Comparison of ENCODE assay signal across 8 cellular contexts in the genomic region with DNA sequence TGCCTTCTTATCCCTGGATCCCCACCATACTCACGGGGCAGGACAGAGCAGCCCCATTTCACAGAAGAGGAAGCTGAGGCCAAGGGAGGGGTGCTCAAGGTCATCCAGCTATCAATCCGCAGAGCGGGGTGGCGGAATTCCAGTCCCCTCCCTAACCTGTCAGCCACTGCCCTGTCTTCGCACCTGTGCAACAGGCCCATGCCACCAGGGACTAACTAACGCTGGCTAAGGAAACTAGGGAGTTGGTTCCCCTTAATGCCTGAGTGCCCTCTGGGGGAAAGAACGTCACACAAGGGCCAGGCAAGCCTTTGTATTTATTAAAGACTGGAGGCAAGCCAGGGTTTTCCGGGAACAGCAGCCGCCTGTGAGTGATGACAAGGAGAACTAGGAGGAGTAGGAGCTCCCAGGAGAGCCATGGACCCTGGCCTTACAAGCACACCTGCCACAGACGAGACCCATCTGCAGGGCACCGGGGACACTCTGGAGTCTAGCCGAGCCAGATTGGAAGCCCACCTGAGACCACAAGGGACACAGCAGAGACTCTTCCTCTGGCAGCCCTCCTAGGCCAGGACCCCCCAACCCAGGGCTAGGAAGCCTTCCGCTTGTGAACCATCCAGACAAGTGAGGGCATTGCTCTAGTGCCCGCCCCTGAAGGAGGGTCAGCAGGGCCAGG.
DNase-seq lines count a peak whose midpoint lies in the region; ATAC-seq and TF ChIP-seq lines count a peak whose summit lies in the region.

No MANE protein-coding gene starts in this region.

- peak in 1 of 2 donors; percentile 10 for TF ChIP-seq POLR2A in gastroesophageal sphincter (IDR thresholded peaks at IDR 0.05)
- no peak for TF ChIP-seq POLR2A in prostate gland (IDR thresholded peaks at IDR 0.05)

- H3K79me2 ChIP-seq in OCI-LY7 (ENCODE audit: insufficient read depth, low read depth, low read length), result no peaks in the 10 kb centered on the region

- peak overlapping the region; percentile 47 for H3K27ac Mint-ChIP-seq in CD4-positive, alpha-beta T cell
- H3K27ac Mint-ChIP-seq in activated naive CD4-positive, alpha-beta T cell treated with anti-CD3 and anti-CD28 coated beads, Interleukin-2, amount 50 U/mL, for 72 hours, result peak overlapping the region; percentile 79 to 83

- H3K27ac ChIP-seq in CD4-positive, alpha-beta T cell (ENCODE audit: low read depth, low read length), result peak overlapping the region; percentile 31
- H3K27ac ChIP-seq in gastroesophageal sphincter, result peak overlapping the region; percentile 99 to 100 (median 100)
- H3K27ac ChIP-seq in prostate gland, result peak overlapping the region; percentile 94 to 96
- H3K27ac ChIP-seq in OCI-LY7 (ENCODE audit: low read depth, low read length, poor library complexity, severe bottlenecking), result no peak overlapping the region

- H3K27me3 Mint-ChIP-seq in CD4-positive, alpha-beta T cell, result no peaks in the 10 kb centered on the region

- H3K4me3 Mint-ChIP-seq in CD4-positive, alpha-beta T cell, result no peak overlapping the region

- peaks cover 0 to 81% of the 10 kb centered on the region in 2 donors for H3K36me3 ChIP-seq in gastroesophageal sphincter
- H3K36me3 ChIP-seq in prostate gland, result peaks cover 29 to 49% of the 10 kb centered on the region in 2 donors
- H3K36me3 ChIP-seq in OCI-LY7 (ENCODE audit: insufficient read depth, low read length), result peaks cover 97% of the 10 kb centered on the region

- H3K4me1 Mint-ChIP-seq in CD4-positive, alpha-beta T cell (ENCODE audit: low read depth), result peaks cover 23% of the 10 kb centered on the region

- TF ChIP-seq CTCF in CD4-positive, alpha-beta T cell (IDR thresholded peaks at IDR 0.05), result no peak
- peak in 3 of 4 experiments; percentile 39 to 47 (median 47) for TF ChIP-seq CTCF in gastroesophageal sphincter (IDR thresholded peaks at IDR 0.05)
- peak in 2 of 4 experiments; percentile 19 to 27 for TF ChIP-seq CTCF in prostate gland (IDR thresholded peaks at IDR 0.05)
- no peak for TF ChIP-seq CTCF in OCI-LY7 (conservative IDR thresholded peaks at IDR 0.05; ENCODE audit: low read length)

- CTCF ChIA-PET in CD4-positive, alpha-beta T cell (lab: Charles Lee), result no interaction called here
- CTCF ChIA-PET in OCI-LY7 (lab: Charles Lee; ENCODE audit: unreplicated experiment), result no interaction called here

- H3K4me1 ChIP-seq in gastroesophageal sphincter (peaks cover 24 to 100% (median 48%) of the 10 kb centered on the region in 3 donors), prostate gland (replicated peaks) (peaks cover 54% of the 10 kb centered on the region), OCI-LY7 (ENCODE audit: insufficient read depth, low read length, poor library complexity, severe bottlenecking) (no peaks in the 10 kb centered on the region)

- no TSS peak for BruUV-seq in OCI-LY7 (replicated peaks; lab: Mats Ljungman, UMichigan)

- H3K27me3 ChIP-seq in CD4-positive, alpha-beta T cell (ENCODE audit: control insufficient read depth, insufficient read depth, low read length), result no peaks in the 10 kb centered on the region
- H3K27me3 ChIP-seq in gastroesophageal sphincter (no peaks in the 10 kb centered on the region), prostate gland (replicated peaks; ENCODE audit: insufficient read depth) (no peaks in the 10 kb centered on the region)

- no CpG with 5 or more reads among the region's 14 CpGs for WGBS in gastroesophageal sphincter (ENCODE audit: low coverage in 1 of 2), 2 donors
- 37% methylated on average over 14 of the region's 14 CpGs for WGBS in prostate gland

- DNase-seq in CD4-positive, alpha-beta T cell, result no peak
- DNase-seq in activated naive CD4-positive, alpha-beta T cell treated with anti-CD3 and anti-CD28 coated beads, Interleukin-2, amount 50 U/mL, for 72 hours (ENCODE audit: low spot score in 2 of 2), result no peak
- DNase-seq in prostate gland (ENCODE audit: low spot score), result peak; percentile 88
- DNase-seq in OCI-LY7 (ENCODE audit: low spot score), result no peak
- no peak for DNase-seq in NCI-H748 treated with DMSO at 0.1 percent for 48 hours (lab: John Stamatoyannopoulos, UW)
- no peak for DNase-seq in NOMO-1 (lab: John Stamatoyannopoulos, UW; ENCODE audit: unreplicated experiment in 2 of 2)

- H4K20me1 ChIP-seq in OCI-LY7 (ENCODE audit: insufficient read depth, low read length), result no peaks in the 10 kb centered on the region

- no peaks in the 10 kb centered on the region for H3K9me3 Mint-ChIP-seq in CD4-positive, alpha-beta T cell
- no peaks in the 10 kb centered on the region for H3K9me3 Mint-ChIP-seq in activated naive CD4-positive, alpha-beta T cell treated with anti-CD3 and anti-CD28 coated beads, Interleukin-2, amount 50 U/mL, for 72 hours

- POLR2A ChIA-PET in CD4-positive, alpha-beta T cell (lab: Charles Lee), result no interaction called here
- POLR2A ChIA-PET in OCI-LY7 (lab: Charles Lee), result no interaction called here

- TF ChIP-seq EP300 in gastroesophageal sphincter (IDR thresholded peaks at IDR 0.05), result peak; percentile 29

- H2AFZ ChIP-seq in OCI-LY7 (ENCODE audit: low read length), result no peak overlapping the region

- no peaks in the 10 kb centered on the region for H3K9me3 ChIP-seq in CD4-positive, alpha-beta T cell (ENCODE audit: control insufficient read depth, low read length)
- H3K9me3 ChIP-seq in gastroesophageal sphincter (no peaks in the 10 kb centered on the region), prostate gland (no peaks in the 10 kb centered on the region), OCI-LY7 (ENCODE audit: low read length) (no peaks in the 10 kb centered on the region)

- H3K36me3 Mint-ChIP-seq in CD4-positive, alpha-beta T cell (ENCODE audit: low read depth), result peaks cover 94% of the 10 kb centered on the region
- peaks cover 42 to 59% of the 10 kb centered on the region in 2 donors for H3K36me3 Mint-ChIP-seq in activated naive CD4-positive, alpha-beta T cell treated with anti-CD3 and anti-CD28 coated beads, Interleukin-2, amount 50 U/mL, for 72 hours

- no peak for ATAC-seq in CD4-positive, alpha-beta T cell (ENCODE audit: poor library complexity)
- ATAC-seq in activated naive CD4-positive, alpha-beta T cell treated with anti-CD3 and anti-CD28 coated beads, Interleukin-2, amount 50 U/mL, for 72 hours, result no peak
- ATAC-seq in gastroesophageal sphincter (peak; percentile 60), HG03135 (IDR thresholded peaks at IDR 0.05; ENCODE audit: unreplicated experiment) (no peak)

- H3K4me3 ChIP-seq in gastroesophageal sphincter (no peak overlapping the region), prostate gland (no peak overlapping the region), OCI-LY7 (ENCODE audit: low read depth, low read length, poor library complexity, severe bottlenecking) (no peak overlapping the region)

- H3K9me2 ChIP-seq in OCI-LY7 (ENCODE audit: insufficient read depth, low read length), result no peaks in the 10 kb centered on the region

- no peak overlapping the region for H3K4me2 ChIP-seq in OCI-LY7 (ENCODE audit: low read length)

- intact Hi-C loops in CD4-positive, alpha-beta T cell (cut with DNase I, micrococcal nuclease), result no loop called here
- intact Hi-C loops in prostate gland (cut with DNase I), result no loop called here
- intact Hi-C loops in OCI-LY7 (cut with micrococcal nuclease; ENCODE audit: unreplicated experiment), result no loop called here

Comparison
In these comparisons a context has a peak if more than half of its experiments do, and no peak if none do; other contexts are left out.
1. CTCF ChIP-seq: peak in gastroesophageal sphincter (3 of 4); none in CD4-positive, alpha-beta T cell (single experiment) and OCI-LY7 (single experiment).